In the genomic region with DNA sequence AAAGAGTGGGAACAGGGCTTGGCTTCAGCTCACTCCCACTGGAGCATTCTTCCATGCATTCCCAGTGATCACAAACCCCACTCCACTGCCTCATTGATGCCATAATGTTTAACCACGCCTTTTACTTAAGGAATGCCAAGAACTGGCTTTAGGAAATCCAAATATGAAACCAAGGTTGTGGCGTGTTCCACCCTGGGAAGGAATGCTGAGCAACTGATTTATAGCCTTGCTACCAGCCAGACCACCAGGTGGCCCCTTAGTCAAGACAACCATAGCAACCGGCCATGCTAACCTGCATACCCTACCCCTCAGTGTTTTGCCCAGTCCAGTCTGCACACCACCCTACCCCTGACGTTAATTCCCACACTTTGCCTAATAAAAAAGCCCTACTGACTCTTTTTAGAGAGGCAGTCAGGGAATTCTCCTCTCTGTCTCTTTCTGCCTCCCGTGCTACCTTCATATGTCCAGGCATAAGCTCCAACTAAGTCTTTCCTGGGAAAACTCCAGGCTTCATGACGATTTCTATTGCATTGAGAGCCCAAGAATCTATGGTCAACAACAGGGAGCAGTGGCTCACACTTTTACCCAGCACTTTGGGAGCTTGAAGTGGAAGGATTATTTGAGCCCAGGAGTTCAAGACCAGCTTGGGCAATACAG, we compare ENCODE assay signal across 1 cellular context.
TF ChIP-seq lines count a peak whose summit lies in the region.

No MANE protein-coding gene starts in this region.

TF ChIP-seq in HEK293, 187 proteins besides CTCF, POLR2A, EP300 and RAD21 (continued from another document):
- TF ChIP-seq, protein P1, sequence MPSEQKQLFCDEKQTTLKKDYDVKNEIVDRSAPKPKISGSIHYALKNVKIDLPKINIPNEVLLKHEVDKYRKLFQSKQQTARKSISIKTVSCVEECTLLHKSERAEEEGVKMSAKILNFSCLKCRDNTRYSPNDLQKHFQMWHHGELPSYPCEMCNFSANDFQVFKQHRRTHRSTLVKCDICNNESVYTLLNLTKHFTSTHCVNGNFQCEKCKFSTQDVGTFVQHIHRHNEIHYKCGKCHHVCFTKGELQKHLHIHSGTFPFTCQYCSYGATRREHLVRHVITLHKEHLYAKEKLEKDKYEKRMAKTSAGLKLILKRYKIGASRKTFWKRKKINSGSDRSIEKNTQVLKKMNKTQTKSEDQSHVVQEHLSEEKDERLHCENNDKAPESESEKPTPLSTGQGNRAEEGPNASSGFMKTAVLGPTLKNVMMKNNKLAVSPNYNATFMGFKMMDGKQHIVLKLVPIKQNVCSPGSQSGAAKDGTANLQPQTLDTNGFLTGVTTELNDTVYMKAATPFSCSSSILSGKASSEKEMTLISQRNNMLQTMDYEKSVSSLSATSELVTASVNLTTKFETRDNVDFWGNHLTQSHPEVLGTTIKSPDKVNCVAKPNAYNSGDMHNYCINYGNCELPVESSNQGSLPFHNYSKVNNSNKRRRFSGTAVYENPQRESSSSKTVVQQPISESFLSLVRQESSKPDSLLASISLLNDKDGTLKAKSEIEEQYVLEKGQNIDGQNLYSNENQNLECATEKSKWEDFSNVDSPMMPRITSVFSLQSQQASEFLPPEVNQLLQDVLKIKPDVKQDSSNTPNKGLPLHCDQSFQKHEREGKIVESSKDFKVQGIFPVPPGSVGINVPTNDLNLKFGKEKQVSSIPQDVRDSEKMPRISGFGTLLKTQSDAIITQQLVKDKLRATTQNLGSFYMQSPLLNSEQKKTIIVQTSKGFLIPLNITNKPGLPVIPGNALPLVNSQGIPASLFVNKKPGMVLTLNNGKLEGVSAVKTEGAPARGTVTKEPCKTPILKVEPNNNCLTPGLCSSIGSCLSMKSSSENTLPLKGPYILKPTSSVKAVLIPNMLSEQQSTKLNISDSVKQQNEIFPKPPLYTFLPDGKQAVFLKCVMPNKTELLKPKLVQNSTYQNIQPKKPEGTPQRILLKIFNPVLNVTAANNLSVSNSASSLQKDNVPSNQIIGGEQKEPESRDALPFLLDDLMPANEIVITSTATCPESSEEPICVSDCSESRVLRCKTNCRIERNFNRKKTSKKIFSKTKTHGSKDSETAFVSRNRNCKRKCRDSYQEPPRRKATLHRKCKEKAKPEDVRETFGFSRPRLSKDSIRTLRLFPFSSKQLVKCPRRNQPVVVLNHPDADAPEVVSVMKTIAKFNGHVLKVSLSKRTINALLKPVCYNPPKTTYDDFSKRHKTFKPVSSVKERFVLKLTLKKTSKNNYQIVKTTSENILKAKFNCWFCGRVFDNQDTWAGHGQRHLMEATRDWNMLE (tag by site-specific recombination; conservative IDR thresholded peaks at IDR 0.05; ENCODE audit: low read depth) = no peak
- TF ChIP-seq, protein P2, sequence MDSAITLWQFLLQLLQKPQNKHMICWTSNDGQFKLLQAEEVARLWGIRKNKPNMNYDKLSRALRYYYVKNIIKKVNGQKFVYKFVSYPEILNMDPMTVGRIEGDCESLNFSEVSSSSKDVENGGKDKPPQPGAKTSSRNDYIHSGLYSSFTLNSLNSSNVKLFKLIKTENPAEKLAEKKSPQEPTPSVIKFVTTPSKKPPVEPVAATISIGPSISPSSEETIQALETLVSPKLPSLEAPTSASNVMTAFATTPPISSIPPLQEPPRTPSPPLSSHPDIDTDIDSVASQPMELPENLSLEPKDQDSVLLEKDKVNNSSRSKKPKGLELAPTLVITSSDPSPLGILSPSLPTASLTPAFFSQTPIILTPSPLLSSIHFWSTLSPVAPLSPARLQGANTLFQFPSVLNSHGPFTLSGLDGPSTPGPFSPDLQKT (IDR thresholded peaks at IDR 0.05; ENCODE audit: borderline replicate concordance, low read depth, low read length) = no peak
- TF ChIP-seq ZNF654 (tag by site-specific recombination; IDR thresholded peaks at IDR 0.05; ENCODE audit: low read depth) (peak; percentile 45), IKZF3 (tag by site-specific recombination; IDR thresholded peaks at IDR 0.05) (0 out of 2 replicates have a peak, but pooled peaks have one; percentile 26), OSR2 (tag by site-specific recombination; IDR thresholded peaks at IDR 0.05) (no peak), ZNF555 (tag by site-specific recombination; conservative IDR thresholded peaks at IDR 0.05) (no peak), ZNF24 (tag by site-specific recombination; IDR thresholded peaks at IDR 0.05) (no peak), ZNF16 (tag by site-specific recombination; IDR thresholded peaks at IDR 0.05; ENCODE audit: low read depth) (no peak), ZNF324 (tag by site-specific recombination; IDR thresholded peaks at IDR 0.05) (no peak), ZIC2 (tag by site-specific recombination; IDR thresholded peaks at IDR 0.05) (peak; percentile 30), ZNF341 (tag by site-specific recombination; IDR thresholded peaks at IDR 0.05; ENCODE audit: low read depth) (peak; percentile 30; the same call in 1 of the 2 replicates), ZNF843 (tag by site-specific recombination; IDR thresholded peaks at IDR 0.05) (no peak), ZNF221 (tag by site-specific recombination; IDR thresholded peaks at IDR 0.05; ENCODE audit: borderline replicate concordance) (no peak), ZFP41 (tag by site-specific recombination; IDR thresholded peaks at IDR 0.05; ENCODE audit: borderline replicate concordance) (no peak), MEIS1 (CRISPR knock-in tag; IDR thresholded peaks at IDR 0.05; ENCODE audit: borderline replicate concordance) (no peak), ZXDB (tag by site-specific recombination; IDR thresholded peaks at IDR 0.05) (no peak), ZNF350 (tag by site-specific recombination; IDR thresholded peaks at IDR 0.05) (no peak), GLIS1 (tag by site-specific recombination; IDR thresholded peaks at IDR 0.05) (peak; percentile 52), ZBTB17 (tag by site-specific recombination; IDR thresholded peaks at IDR 0.05) (peak; percentile 94), ZSCAN30 (tag by site-specific recombination; IDR thresholded peaks at IDR 0.05) (no peak), ZNF670 (tag by site-specific recombination; IDR thresholded peaks at IDR 0.05; ENCODE audit: low read depth) (no peak), ZNF600 (tag by site-specific recombination; IDR thresholded peaks at IDR 0.05) (peak; percentile 92), ZNF121 (tag by site-specific recombination; IDR thresholded peaks at IDR 0.05) (peak; percentile 89), KLF1 (tag by site-specific recombination; IDR thresholded peaks at IDR 0.05) (peak; percentile 90)
- TF ChIP-seq, protein P3, sequence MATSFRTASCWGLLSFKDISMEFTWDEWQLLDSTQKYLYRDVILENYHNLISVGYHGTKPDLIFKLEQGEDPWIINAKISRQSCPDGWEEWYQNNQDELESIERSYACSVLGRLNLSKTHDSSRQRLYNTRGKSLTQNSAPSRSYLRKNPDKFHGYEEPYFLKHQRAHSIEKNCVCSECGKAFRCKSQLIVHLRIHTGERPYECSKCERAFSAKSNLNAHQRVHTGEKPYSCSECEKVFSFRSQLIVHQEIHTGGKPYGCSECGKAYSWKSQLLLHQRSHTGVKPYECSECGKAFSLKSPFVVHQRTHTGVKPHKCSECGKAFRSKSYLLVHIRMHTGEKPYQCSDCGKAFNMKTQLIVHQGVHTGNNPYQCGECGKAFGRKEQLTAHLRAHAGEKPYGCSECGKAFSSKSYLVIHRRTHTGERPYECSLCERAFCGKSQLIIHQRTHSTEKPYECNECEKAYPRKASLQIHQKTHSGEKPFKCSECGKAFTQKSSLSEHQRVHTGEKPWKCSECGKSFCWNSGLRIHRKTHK (tag by site-specific recombination; IDR thresholded peaks at IDR 0.05) = no peak
- TF ChIP-seq, protein P4, sequence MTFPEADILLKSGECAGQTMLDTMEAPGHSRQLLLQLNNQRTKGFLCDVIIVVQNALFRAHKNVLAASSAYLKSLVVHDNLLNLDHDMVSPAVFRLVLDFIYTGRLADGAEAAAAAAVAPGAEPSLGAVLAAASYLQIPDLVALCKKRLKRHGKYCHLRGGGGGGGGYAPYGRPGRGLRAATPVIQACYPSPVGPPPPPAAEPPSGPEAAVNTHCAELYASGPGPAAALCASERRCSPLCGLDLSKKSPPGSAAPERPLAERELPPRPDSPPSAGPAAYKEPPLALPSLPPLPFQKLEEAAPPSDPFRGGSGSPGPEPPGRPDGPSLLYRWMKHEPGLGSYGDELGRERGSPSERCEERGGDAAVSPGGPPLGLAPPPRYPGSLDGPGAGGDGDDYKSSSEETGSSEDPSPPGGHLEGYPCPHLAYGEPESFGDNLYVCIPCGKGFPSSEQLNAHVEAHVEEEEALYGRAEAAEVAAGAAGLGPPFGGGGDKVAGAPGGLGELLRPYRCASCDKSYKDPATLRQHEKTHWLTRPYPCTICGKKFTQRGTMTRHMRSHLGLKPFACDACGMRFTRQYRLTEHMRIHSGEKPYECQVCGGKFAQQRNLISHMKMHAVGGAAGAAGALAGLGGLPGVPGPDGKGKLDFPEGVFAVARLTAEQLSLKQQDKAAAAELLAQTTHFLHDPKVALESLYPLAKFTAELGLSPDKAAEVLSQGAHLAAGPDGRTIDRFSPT (tag by site-specific recombination; IDR thresholded peaks at IDR 0.05) = no peak
- TF ChIP-seq, protein P5, sequence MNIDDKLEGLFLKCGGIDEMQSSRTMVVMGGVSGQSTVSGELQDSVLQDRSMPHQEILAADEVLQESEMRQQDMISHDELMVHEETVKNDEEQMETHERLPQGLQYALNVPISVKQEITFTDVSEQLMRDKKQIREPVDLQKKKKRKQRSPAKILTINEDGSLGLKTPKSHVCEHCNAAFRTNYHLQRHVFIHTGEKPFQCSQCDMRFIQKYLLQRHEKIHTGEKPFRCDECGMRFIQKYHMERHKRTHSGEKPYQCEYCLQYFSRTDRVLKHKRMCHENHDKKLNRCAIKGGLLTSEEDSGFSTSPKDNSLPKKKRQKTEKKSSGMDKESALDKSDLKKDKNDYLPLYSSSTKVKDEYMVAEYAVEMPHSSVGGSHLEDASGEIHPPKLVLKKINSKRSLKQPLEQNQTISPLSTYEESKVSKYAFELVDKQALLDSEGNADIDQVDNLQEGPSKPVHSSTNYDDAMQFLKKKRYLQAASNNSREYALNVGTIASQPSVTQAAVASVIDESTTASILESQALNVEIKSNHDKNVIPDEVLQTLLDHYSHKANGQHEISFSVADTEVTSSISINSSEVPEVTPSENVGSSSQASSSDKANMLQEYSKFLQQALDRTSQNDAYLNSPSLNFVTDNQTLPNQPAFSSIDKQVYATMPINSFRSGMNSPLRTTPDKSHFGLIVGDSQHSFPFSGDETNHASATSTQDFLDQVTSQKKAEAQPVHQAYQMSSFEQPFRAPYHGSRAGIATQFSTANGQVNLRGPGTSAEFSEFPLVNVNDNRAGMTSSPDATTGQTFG (tag by site-specific recombination; IDR thresholded peaks at IDR 0.05; ENCODE audit: borderline replicate concordance) = no peak
- TF ChIP-seq, protein P6, sequence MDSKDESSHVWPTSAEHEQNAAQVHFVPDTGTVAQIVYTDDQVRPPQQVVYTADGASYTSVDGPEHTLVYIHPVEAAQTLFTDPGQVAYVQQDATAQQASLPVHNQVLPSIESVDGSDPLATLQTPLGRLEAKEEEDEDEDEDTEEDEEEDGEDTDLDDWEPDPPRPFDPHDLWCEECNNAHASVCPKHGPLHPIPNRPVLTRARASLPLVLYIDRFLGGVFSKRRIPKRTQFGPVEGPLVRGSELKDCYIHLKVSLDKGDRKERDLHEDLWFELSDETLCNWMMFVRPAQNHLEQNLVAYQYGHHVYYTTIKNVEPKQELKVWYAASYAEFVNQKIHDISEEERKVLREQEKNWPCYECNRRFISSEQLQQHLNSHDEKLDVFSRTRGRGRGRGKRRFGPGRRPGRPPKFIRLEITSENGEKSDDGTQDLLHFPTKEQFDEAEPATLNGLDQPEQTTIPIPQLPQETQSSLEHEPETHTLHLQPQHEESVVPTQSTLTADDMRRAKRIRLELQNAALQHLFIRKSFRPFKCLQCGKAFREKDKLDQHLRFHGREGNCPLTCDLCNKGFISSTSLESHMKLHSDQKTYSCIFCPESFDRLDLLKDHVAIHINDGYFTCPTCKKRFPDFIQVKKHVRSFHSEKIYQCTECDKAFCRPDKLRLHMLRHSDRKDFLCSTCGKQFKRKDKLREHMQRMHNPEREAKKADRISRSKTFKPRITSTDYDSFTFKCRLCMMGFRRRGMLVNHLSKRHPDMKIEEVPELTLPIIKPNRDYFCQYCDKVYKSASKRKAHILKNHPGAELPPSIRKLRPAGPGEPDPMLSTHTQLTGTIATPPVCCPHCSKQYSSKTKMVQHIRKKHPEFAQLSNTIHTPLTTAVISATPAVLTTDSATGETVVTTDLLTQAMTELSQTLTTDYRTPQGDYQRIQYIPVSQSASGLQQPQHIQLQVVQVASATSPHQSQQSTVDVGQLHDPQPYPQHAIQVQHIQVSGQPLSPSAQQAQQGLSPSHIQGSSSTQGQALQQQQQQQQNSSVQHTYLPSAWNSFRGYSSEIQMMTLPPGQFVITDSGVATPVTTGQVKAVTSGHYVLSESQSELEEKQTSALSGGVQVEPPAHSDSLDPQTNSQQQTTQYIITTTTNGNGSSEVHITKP (tag by site-specific recombination; IDR thresholded peaks at IDR 0.05) = peak; percentile 77; the same call in 1 of the 2 replicates
